ENCODE assay signal across 9 cellular contexts in the genomic region with DNA sequence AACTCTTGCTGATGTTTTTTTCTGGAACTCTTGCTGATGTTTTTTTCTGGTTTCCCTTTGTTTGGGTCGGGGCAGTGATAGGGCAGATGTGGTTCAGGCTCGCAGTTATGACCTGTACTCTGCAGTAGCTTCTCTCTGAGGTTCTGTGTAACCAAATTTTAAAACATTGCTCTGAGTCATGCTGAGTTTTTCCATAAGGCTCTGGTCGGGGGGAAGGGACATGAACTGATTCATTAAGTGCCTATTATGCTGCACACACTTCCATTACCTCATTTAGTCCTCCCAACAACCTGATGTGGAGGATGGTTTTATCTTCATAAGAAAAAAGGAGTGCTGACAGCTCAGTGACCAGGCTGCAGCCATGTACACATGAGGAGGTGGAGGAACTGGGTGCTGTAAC. TPM values are rescaled to one million over a fixed set of nuclear protein-coding genes. Genes with fewer than 3 reads are reported as not detected.
DNase-seq lines count a peak whose midpoint lies in the region; ATAC-seq and TF ChIP-seq lines count a peak whose summit lies in the region.
"Had no signal": no experiment of that assay in that cellular context is flagged by ENCODE, and none has a peak within 500 bp of the region (broad histone marks: within the 10 kb centered on the region; RNA-seq: fewer than 3 reads in every experiment).

No MANE protein-coding gene starts in this region.

- ATAC-seq in WTC11 (no peak), HG03520 (IDR thresholded peaks at IDR 0.05; ENCODE audit: unreplicated experiment) (no peak), HG03139 (IDR thresholded peaks at IDR 0.05; ENCODE audit: unreplicated experiment) (no peak)

- POLR2A ChIA-PET in WTC11 (lab: Charles Lee), result interaction anchor here (0.6 kb wide), 1 partner anchor 155 kb away, joined by 3 read pairs; no protein-coding TSS in a partner anchor

- H3K4me3 Mint-ChIP-seq in WTC11, result no peak overlapping the region
- H3K4me3 Mint-ChIP-seq: neural crest cell had no signal

- TF ChIP-seq CTCF in WTC11 (IDR thresholded peaks at IDR 0.05), result no peak

- H3K9me3 Mint-ChIP-seq in WTC11, result no peaks in the 10 kb centered on the region
- H3K9me3 Mint-ChIP-seq: neural crest cell had no signal

- H3K4me1 Mint-ChIP-seq in WTC11, result peaks cover 86% of the 10 kb centered on the region

- H3K27ac Mint-ChIP-seq in WTC11, result peak overlapping the region; percentile 86

- DNase-seq in H4 (ENCODE audit: low spot score) (peak; percentile 71), WTC11 (ENCODE audit: low spot score) (no peak), fibroblast of gingiva (ENCODE audit: low read depth) (peak; percentile 78), occipital lobe (lab: John Stamatoyannopoulos, UW) (no peak), COR-L47 (lab: John Stamatoyannopoulos, UW) (no peak)
- DNase-seq in stimulated activated CD4-positive, alpha-beta T cell treated with anti-CD3 and anti-CD28 coated beads, Interleukin-2, amount 100 ng/mL, for 24 hours, result peak; percentile 42 to 58

- no peaks in the 10 kb centered on the region for H3K36me3 Mint-ChIP-seq in WTC11

- no peaks in the 10 kb centered on the region for H3K27me3 Mint-ChIP-seq in WTC11 (ENCODE audit: low read depth)

- CTCF ChIA-PET in WTC11 (lab: Charles Lee), result no interaction called here

TF ChIP-seq in WTC11, 78 proteins besides CTCF, POLR2A, EP300 and RAD21:
- TF ChIP-seq ZNF416 (CRISPR knock-in tag; IDR thresholded peaks at IDR 0.05) (no peak), CREB1 (CRISPR knock-in tag; IDR thresholded peaks at IDR 0.05) (no peak), ZNF423 (CRISPR knock-in tag; IDR thresholded peaks at IDR 0.05) (no peak), ZBTB21 (CRISPR knock-in tag; IDR thresholded peaks at IDR 0.05; ENCODE audit: borderline replicate concordance) (no peak), NR1H2 (CRISPR knock-in tag; IDR thresholded peaks at IDR 0.05) (no peak), TEAD4 (CRISPR knock-in tag; IDR thresholded peaks at IDR 0.05) (no peak), TEAD1 (CRISPR knock-in tag; IDR thresholded peaks at IDR 0.05) (no peak), FOXK1 (CRISPR knock-in tag; IDR thresholded peaks at IDR 0.05) (no peak), SP1 (CRISPR knock-in tag; conservative IDR thresholded peaks at IDR 0.05) (no peak), ZNF232 (CRISPR knock-in tag; IDR thresholded peaks at IDR 0.05) (no peak), ZNF317 (CRISPR knock-in tag; IDR thresholded peaks at IDR 0.05; ENCODE audit: borderline replicate concordance, low read depth) (no peak)
- TF ChIP-seq, protein P1, sequence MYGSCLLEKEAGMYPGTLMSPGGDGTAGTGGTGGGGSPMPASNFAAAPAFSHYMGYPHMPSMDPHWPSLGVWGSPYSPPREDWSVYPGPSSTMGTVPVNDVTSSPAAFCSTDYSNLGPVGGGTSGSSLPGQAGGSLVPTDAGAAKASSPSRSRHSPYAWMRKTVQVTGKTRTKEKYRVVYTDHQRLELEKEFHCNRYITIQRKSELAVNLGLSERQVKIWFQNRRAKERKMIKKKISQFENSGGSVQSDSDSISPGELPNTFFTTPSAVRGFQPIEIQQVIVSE (CRISPR knock-in tag; IDR thresholded peaks at IDR 0.05; ENCODE audit: borderline replicate concordance), result no peak
- TF ChIP-seq, protein P2, sequence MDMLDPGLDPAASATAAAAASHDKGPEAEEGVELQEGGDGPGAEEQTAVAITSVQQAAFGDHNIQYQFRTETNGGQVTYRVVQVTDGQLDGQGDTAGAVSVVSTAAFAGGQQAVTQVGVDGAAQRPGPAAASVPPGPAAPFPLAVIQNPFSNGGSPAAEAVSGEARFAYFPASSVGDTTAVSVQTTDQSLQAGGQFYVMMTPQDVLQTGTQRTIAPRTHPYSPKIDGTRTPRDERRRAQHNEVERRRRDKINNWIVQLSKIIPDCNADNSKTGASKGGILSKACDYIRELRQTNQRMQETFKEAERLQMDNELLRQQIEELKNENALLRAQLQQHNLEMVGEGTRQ (CRISPR knock-in tag; IDR thresholded peaks at IDR 0.05), result no peak
- TF ChIP-seq, protein P3, sequence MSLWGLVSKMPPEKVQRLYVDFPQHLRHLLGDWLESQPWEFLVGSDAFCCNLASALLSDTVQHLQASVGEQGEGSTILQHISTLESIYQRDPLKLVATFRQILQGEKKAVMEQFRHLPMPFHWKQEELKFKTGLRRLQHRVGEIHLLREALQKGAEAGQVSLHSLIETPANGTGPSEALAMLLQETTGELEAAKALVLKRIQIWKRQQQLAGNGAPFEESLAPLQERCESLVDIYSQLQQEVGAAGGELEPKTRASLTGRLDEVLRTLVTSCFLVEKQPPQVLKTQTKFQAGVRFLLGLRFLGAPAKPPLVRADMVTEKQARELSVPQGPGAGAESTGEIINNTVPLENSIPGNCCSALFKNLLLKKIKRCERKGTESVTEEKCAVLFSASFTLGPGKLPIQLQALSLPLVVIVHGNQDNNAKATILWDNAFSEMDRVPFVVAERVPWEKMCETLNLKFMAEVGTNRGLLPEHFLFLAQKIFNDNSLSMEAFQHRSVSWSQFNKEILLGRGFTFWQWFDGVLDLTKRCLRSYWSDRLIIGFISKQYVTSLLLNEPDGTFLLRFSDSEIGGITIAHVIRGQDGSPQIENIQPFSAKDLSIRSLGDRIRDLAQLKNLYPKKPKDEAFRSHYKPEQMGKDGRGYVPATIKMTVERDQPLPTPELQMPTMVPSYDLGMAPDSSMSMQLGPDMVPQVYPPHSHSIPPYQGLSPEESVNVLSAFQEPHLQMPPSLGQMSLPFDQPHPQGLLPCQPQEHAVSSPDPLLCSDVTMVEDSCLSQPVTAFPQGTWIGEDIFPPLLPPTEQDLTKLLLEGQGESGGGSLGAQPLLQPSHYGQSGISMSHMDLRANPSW (CRISPR knock-in tag; conservative IDR thresholded peaks at IDR 0.05; ENCODE audit: low read depth), result no peak

RNA-seq across cellular contexts. Expression of a gene that starts 18.9 kb away (rescaled TPM):
- total RNA-seq in H4 (2014; rRNA removed; shearing (Covaris generic)), result 14.8 and 26.4 TPM in 2 replicates
- 49.7 to 51.1 TPM (median 50.4 TPM) in 3 replicates for total RNA-seq in WTC11 (2021)
- 44.3 TPM for total RNA-seq in occipital lobe

Comparison
In these comparisons a context has a peak if more than half of its experiments do, and no peak if none do; other contexts are left out.
1. DNase-seq: peak in H4 (single experiment), fibroblast of gingiva (single experiment) and stimulated activated CD4-positive, alpha-beta T cell treated with anti-CD3 and anti-CD28 coated beads, Interleukin-2, amount 100 ng/mL, for 24 hours (2 of 2); none in WTC11 (single experiment), occipital lobe (single experiment) and COR-L47 (single experiment).